Comparison of ENCODE assay signal across 21 cellular contexts in the genomic region with DNA sequence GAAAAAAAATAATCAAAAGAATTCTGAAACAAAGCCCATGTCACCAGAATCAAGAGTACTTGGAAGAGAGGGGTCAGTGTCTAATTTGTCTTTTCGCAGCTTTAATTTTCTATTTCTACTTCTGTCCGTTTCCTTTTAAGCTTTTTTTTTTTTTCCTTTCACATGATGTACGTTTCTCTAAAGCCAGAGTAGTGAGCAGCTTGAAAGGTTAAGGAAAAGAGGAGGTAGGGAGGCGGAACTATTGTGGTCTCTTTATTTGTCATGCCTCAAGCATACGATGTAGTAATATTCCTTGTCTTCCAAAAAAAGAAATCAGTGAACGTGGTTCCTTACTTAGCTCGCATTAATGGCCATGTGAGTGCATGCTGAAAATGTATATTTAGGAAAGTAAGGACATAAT.
A peak's percentile ranks its signal among the peaks of the same experiment; 100 is the strongest.
DNase-seq lines count a peak whose midpoint lies in the region; ATAC-seq, FAIRE-seq and TF ChIP-seq lines count a peak whose summit lies in the region.
"Had no signal": no experiment of that assay in that cellular context is flagged by ENCODE, and none has a peak within 500 bp of the region (broad histone marks: within the 10 kb centered on the region; RNA-seq: fewer than 3 reads in every experiment).

No MANE protein-coding gene starts in this region.

- H3K27ac Mint-ChIP-seq in H9 (peak overlapping the region; percentile 84 to 94 (median 87); a peak in 6 of 7 replicates), WTC11 (peak overlapping the region; percentile 91), glutamatergic neuron (ENCODE audit: unreplicated experiment) (peak overlapping the region; percentile 67)
- H3K27ac Mint-ChIP-seq: activated naive CD8-positive, alpha-beta T cell had no signal

- no peak overlapping the region for H4K8ac ChIP-seq in H9 (replicated peaks; ENCODE audit: insufficient read length, low read depth, low read length)

- no peak overlapping the region for H4K91ac ChIP-seq in H9 (ENCODE audit: insufficient read length, low read depth, low read length)

- H3K14ac ChIP-seq in H9 (ENCODE audit: insufficient read depth, low read length) = no peak overlapping the region

- peak overlapping the region; percentile 11 for H3K27ac ChIP-seq in H9 (ENCODE audit: insufficient read length, low read depth, low read length)
- peak overlapping the region; percentile 40 for H3K27ac ChIP-seq in rectal smooth muscle tissue (ENCODE audit: low read depth, low read length)
- H3K27ac ChIP-seq: heart left ventricle, parathyroid adenoma had no signal

- no peak for FAIRE-seq in GM12891 (lab: Jason Lieb, UNC)
- FAIRE-seq: endothelial cell of umbilical vein, kidney, TTC549 had no signal

- H3K4me1 Mint-ChIP-seq in H9 (peaks cover 68 to 75% of the 10 kb centered on the region in 2 experiments), WTC11 (peaks cover 82% of the 10 kb centered on the region), glutamatergic neuron (ENCODE audit: low read depth, unreplicated experiment) (peaks cover 48% of the 10 kb centered on the region)

- H2BK20ac ChIP-seq in H9 (ENCODE audit: low read depth, low read length, poor library complexity, severe bottlenecking) = no peak overlapping the region

- no peak overlapping the region for H2BK15ac ChIP-seq in H9 (ENCODE audit: low read depth, low read length)

- no peaks in the 10 kb centered on the region for H3K27me3 Mint-ChIP-seq in H9 (ENCODE audit: low read depth)
- H3K27me3 Mint-ChIP-seq in WTC11 (ENCODE audit: low read depth) = no peaks in the 10 kb centered on the region
- H3K27me3 Mint-ChIP-seq in glutamatergic neuron (ENCODE audit: unreplicated experiment) = peaks cover 2% of the 10 kb centered on the region

- no peak overlapping the region for H3K18ac ChIP-seq in H9 (ENCODE audit: insufficient read length, low read depth, low read length)

- H3K4me3 ChIP-seq in rectal smooth muscle tissue (ENCODE audit: low read length) = peak overlapping the region; percentile 40

- H3T11ph ChIP-seq in H9 (ENCODE audit: low read length) = no peak overlapping the region

- H3K4me1 ChIP-seq in H9 (ENCODE audit: insufficient read depth, low read length) (peaks cover 13% of the 10 kb centered on the region; the same call in 1 of the 2 replicates), rectal smooth muscle tissue (ENCODE audit: control insufficient read depth, insufficient read depth, low read length) (peaks cover 8% of the 10 kb centered on the region)
- H3K4me1 ChIP-seq: heart left ventricle, parathyroid adenoma had no signal

- DNase-seq in H9 = no peak
- no peak for DNase-seq in WTC11 (ENCODE audit: low spot score)
- no peak for DNase-seq in glutamatergic neuron
- no peak for DNase-seq in NCI-H146 treated with DMSO at 0.1 percent for 48 hours (lab: John Stamatoyannopoulos, UW; ENCODE audit: unreplicated experiment)
- DNase-seq in GM12891 (ENCODE audit: insufficient read length, low spot score) = no peak
- DNase-seq in NCI-H748 treated with DMSO at 0.1 percent for 48 hours (lab: John Stamatoyannopoulos, UW) = no peak
- DNase-seq: activated CD4-positive, alpha-beta T cell treated with anti-CD3 and anti-CD28 coated beads, Interleukin-2, amount 50 U/mL, for 1 hour; BE2C; central memory CD4-positive, alpha-beta T cell; DMS153; heart left ventricle; kidney; midbrain; NCI-H187 treated with DMSO at 0.1 percent for 48 hours; NCI-H510A; PC-3 had no signal

- no peak for TF ChIP-seq CTCF in H9 (conservative IDR thresholded peaks at IDR 0.05)
- TF ChIP-seq CTCF in WTC11 (IDR thresholded peaks at IDR 0.05) = no peak
- no peak for TF ChIP-seq CTCF in glutamatergic neuron (IDR thresholded peaks at IDR 0.05; ENCODE audit: partially characterized antibody, unreplicated experiment)

- no peak for TF ChIP-seq POLR2A in GM12891 (IDR thresholded peaks at IDR 0.05; ENCODE audit: low read depth, low read length)

- H3K4ac ChIP-seq in H9 (ENCODE audit: low read depth, low read length) = no peak overlapping the region

- no peaks in the 10 kb centered on the region for H4K20me1 ChIP-seq in H9 (ENCODE audit: control insufficient read depth, insufficient read depth, insufficient read length)

- no peaks in the 10 kb centered on the region for H3K9me3 ChIP-seq in H9 (ENCODE audit: control insufficient read depth, low read depth, low read length)
- H3K9me3 ChIP-seq: BE2C, heart left ventricle had no signal

- no peak overlapping the region for H2AK5ac ChIP-seq in H9 (ENCODE audit: insufficient read length, low read length)

- no peaks in the 10 kb centered on the region for H3K27me3 ChIP-seq in H9 (ENCODE audit: insufficient read depth, low read length)
- no peaks in the 10 kb centered on the region for H3K27me3 ChIP-seq in rectal smooth muscle tissue (ENCODE audit: control insufficient read depth, insufficient read depth, low read length)
- H3K27me3 ChIP-seq: BE2C, heart left ventricle had no signal

- H3K36me3 Mint-ChIP-seq in H9 (ENCODE audit: insufficient read depth in 1 of 3, low read depth in 3 of 3) (no peaks in the 10 kb centered on the region), WTC11 (no peaks in the 10 kb centered on the region), glutamatergic neuron (ENCODE audit: unreplicated experiment) (no peaks in the 10 kb centered on the region)
- H3K36me3 Mint-ChIP-seq: activated naive CD8-positive, alpha-beta T cell had no signal

- H2BK12ac ChIP-seq in H9 (ENCODE audit: insufficient read length, low read depth, low read length) = no peak overlapping the region

- no peaks in the 10 kb centered on the region for H3K9me3 Mint-ChIP-seq in H9
- no peaks in the 10 kb centered on the region for H3K9me3 Mint-ChIP-seq in WTC11
- H3K9me3 Mint-ChIP-seq in glutamatergic neuron (ENCODE audit: unreplicated experiment) = peaks cover 3% of the 10 kb centered on the region

- no peak overlapping the region for H3K4me2 ChIP-seq in H9 (ENCODE audit: insufficient read depth, insufficient read length, low read length)

- H3K79me1 ChIP-seq in H9 (ENCODE audit: insufficient read depth, low read depth, low read length, poor library complexity, severe bottlenecking) = no peaks in the 10 kb centered on the region

- H2AFZ ChIP-seq in H9 (ENCODE audit: low read length) = no peak overlapping the region
- H2AFZ ChIP-seq: parathyroid adenoma had no signal

- WGBS in H9 (ENCODE audit: extremely low coverage, insufficient read length, low lambda C conversion rate) = no CpG with 5 or more reads among the region's 7 CpGs

- H3K23me2 ChIP-seq in H9 (ENCODE audit: insufficient read length, low read depth, low read length, poor library complexity, severe bottlenecking) = peaks cover 2% of the 10 kb centered on the region

- H3K9ac ChIP-seq in H9 (ENCODE audit: extremely low read depth, insufficient read length, low read length) (no peak overlapping the region), rectal smooth muscle tissue (ENCODE audit: low read length) (no peak overlapping the region)
- H3K9ac ChIP-seq: parathyroid adenoma had no signal

- H3K36me3 ChIP-seq in rectal smooth muscle tissue (ENCODE audit: control insufficient read depth, insufficient read depth, low read length) = no peaks in the 10 kb centered on the region
- H3K36me3 ChIP-seq: BE2C, heart left ventricle had no signal

- CTCF ChIA-PET in WTC11 (lab: Charles Lee) = no interaction called here

- no peak overlapping the region for H3K23ac ChIP-seq in H9 (ENCODE audit: insufficient read length, low read depth, low read length)

- H4K5ac ChIP-seq in H9 (ENCODE audit: insufficient read length, low read depth, low read length) = no peak overlapping the region

- POLR2A ChIA-PET in WTC11 (lab: Charles Lee) = no interaction called here

- no peak for ATAC-seq in WTC11
- ATAC-seq: heart left ventricle, PC-3 had no signal

- H3K79me2 ChIP-seq in H9 (ENCODE audit: insufficient read depth, low read length) = peaks cover 3% of the 10 kb centered on the region; the same call in 1 of the 2 replicates
- H3K79me2 ChIP-seq: parathyroid adenoma had no signal

- no peak overlapping the region for H2BK5ac ChIP-seq in H9 (ENCODE audit: insufficient read length, low read length)

- no peak overlapping the region for H3K56ac ChIP-seq in H9 (ENCODE audit: insufficient read length, low read depth, low read length)

- no peak overlapping the region for H2BK120ac ChIP-seq in H9 (ENCODE audit: low read depth, low read length, poor library complexity, severe bottlenecking)

- peak overlapping the region in 1 of 2 experiments; percentile 9; a peak in 1 of 5 replicates for H3K4me3 Mint-ChIP-seq in H9
- no peak overlapping the region for H3K4me3 Mint-ChIP-seq in WTC11
- H3K4me3 Mint-ChIP-seq in glutamatergic neuron (ENCODE audit: unreplicated experiment) = no peak overlapping the region
- H3K4me3 Mint-ChIP-seq: activated naive CD8-positive, alpha-beta T cell had no signal

TF ChIP-seq in WTC11, 78 proteins besides CTCF, POLR2A, EP300 and RAD21 (continues in another document):
- no peak for TF ChIP-seq JAZF1 (CRISPR knock-in tag; IDR thresholded peaks at IDR 0.05)
- TF ChIP-seq CREB1 (CRISPR knock-in tag; IDR thresholded peaks at IDR 0.05) = no peak
- TF ChIP-seq, protein P1, sequence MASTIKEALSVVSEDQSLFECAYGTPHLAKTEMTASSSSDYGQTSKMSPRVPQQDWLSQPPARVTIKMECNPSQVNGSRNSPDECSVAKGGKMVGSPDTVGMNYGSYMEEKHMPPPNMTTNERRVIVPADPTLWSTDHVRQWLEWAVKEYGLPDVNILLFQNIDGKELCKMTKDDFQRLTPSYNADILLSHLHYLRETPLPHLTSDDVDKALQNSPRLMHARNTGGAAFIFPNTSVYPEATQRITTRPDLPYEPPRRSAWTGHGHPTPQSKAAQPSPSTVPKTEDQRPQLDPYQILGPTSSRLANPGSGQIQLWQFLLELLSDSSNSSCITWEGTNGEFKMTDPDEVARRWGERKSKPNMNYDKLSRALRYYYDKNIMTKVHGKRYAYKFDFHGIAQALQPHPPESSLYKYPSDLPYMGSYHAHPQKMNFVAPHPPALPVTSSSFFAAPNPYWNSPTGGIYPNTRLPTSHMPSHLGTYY (CRISPR knock-in tag; IDR thresholded peaks at IDR 0.05) = no peak

TF ChIP-seq in GM12891, 5 proteins besides CTCF, POLR2A, EP300 and RAD21:
- TF ChIP-seq TAF1 (IDR thresholded peaks at IDR 0.05; ENCODE audit: low read depth, low read length) (no peak), POLR2AphosphoS5 (IDR thresholded peaks at IDR 0.05; ENCODE audit: low read depth, low read length) (no peak), PAX5 (IDR thresholded peaks at IDR 0.05; ENCODE audit: insufficient read depth, low read length, severe bottlenecking) (no peak), POU2F2 (IDR thresholded peaks at IDR 0.05; ENCODE audit: low read depth, low read length) (no peak), SPI1 (IDR thresholded peaks at IDR 0.05; ENCODE audit: low read depth, low read length) (no peak)
